In genomic region chr12:685388-685787, GRCh38 we compare ENCODE assay signal across 8 cellular contexts. TPM values are rescaled to one million over a fixed set of nuclear protein-coding genes. Genes with fewer than 3 reads are reported as not detected.
A peak's percentile ranks its signal among the peaks of the same experiment; 100 is the strongest.
DNase-seq lines count a peak whose midpoint lies in the region; ATAC-seq and TF ChIP-seq lines count a peak whose summit lies in the region.

No MANE protein-coding gene starts in this region.

- no peaks in the 10 kb centered on the region for H3K36me3 ChIP-seq in stomach

- no peaks in the 10 kb centered on the region for H3K9me3 ChIP-seq in stomach

- peaks cover 0 to 7% (median 0%) of the 10 kb centered on the region in 4 donors for H3K4me1 ChIP-seq in stomach

- peak; percentile 54 to 91 (median 77) for DNase-seq in T-helper 1 cell
- peak; percentile 45 for DNase-seq in activated naive CD8-positive, alpha-beta T cell treated with anti-CD3 and anti-CD28 coated beads, Interleukin-2, amount 50 U/mL, for 16 hours (ENCODE audit: low read depth, low spot score)
- DNase-seq in skeletal muscle cell (ENCODE audit: low read depth) = peak; percentile 41
- no peak for DNase-seq in stomach
- no peak for DNase-seq in foreskin fibroblast
- no peak for DNase-seq in AG08396 (ENCODE audit: low spot score)

- TF ChIP-seq EP300 in stomach (IDR thresholded peaks at IDR 0.05) = no peak

- TF ChIP-seq POLR2A in GM19193 (IDR thresholded peaks at IDR 0.05; ENCODE audit: extremely low read depth, insufficient read depth, insufficient read length) = peak; percentile 37
- no peak for TF ChIP-seq POLR2A in stomach (IDR thresholded peaks at IDR 0.05)

- WGBS in stomach, 5 donors = 33 to 56% (median 37%) methylated on average over 3 of the region's 3 CpGs

- no peak overlapping the region for H3K4me3 ChIP-seq in skeletal muscle cell (ENCODE audit: low read depth, low read length)
- H3K4me3 ChIP-seq in stomach = no peak overlapping the region
- H3K4me3 ChIP-seq in foreskin fibroblast (ENCODE audit: low read depth in 1 of 2, low read length in 2 of 2) = no peak overlapping the region

- intact Hi-C loops in stomach (cut with DNase I; ENCODE audit: low total_unique reads) = no loop called here

- peak; percentile 69 for ATAC-seq in HG03139 (IDR thresholded peaks at IDR 0.05; ENCODE audit: unreplicated experiment)

- no peaks in the 10 kb centered on the region for H3K27me3 ChIP-seq in stomach

- no peak for TF ChIP-seq CTCF in stomach (IDR thresholded peaks at IDR 0.05)
- no peak for TF ChIP-seq CTCF in foreskin fibroblast (IDR thresholded peaks at IDR 0.05; ENCODE audit: low read depth, low read length)

- no peak overlapping the region for H3K27ac ChIP-seq in stomach

RNA-seq across cellular contexts. Expression of gene NINJ2, which starts 22.1 kb away (rescaled TPM):
- total RNA-seq in stomach = 10 to 100 TPM in 1 of 5 donors, 1 to 10 TPM in 1, not detected in 3; 2.2 to 26.2 TPM
- 1 to 10 TPM; 2.0 to 5.2 (median 5.0) TPM for polyA plus RNA-seq in stomach

Comparison
In these comparisons a context has a peak if more than half of its experiments do, and no peak if none do; other contexts are left out.
1. DNase-seq: peak in T-helper 1 cell (5 of 5), activated naive CD8-positive, alpha-beta T cell treated with anti-CD3 and anti-CD28 coated beads, Interleukin-2, amount 50 U/mL, for 16 hours (single experiment) and skeletal muscle cell (single experiment); none in stomach (single experiment), foreskin fibroblast (0 of 2) and AG08396 (single experiment).